ENCODE assay signal across 1 cellular context in genomic region chr3:192819001-192819569, GRCh38.
TF ChIP-seq lines count a peak whose summit lies in the region.

No MANE protein-coding gene starts in this region.

TF ChIP-seq in SK-N-SH, 30 proteins besides CTCF, POLR2A, EP300 and RAD21 (continued from another document):
- TF ChIP-seq, protein P1, sequence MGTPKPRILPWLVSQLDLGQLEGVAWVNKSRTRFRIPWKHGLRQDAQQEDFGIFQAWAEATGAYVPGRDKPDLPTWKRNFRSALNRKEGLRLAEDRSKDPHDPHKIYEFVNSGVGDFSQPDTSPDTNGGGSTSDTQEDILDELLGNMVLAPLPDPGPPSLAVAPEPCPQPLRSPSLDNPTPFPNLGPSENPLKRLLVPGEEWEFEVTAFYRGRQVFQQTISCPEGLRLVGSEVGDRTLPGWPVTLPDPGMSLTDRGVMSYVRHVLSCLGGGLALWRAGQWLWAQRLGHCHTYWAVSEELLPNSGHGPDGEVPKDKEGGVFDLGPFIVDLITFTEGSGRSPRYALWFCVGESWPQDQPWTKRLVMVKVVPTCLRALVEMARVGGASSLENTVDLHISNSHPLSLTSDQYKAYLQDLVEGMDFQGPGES (IDR thresholded peaks at IDR 0.05; ENCODE audit: low read depth, low read length), result no peak
- peak; percentile 84 for TF ChIP-seq FOSL2 (IDR thresholded peaks at IDR 0.05; ENCODE audit: borderline replicate concordance, low read depth)
- no peak for TF ChIP-seq GABPA (IDR thresholded peaks at IDR 0.05; ENCODE audit: low read depth)
- no peak for TF ChIP-seq FOXJ3 (CRISPR knock-in tag; IDR thresholded peaks at IDR 0.05)
- no peak for TF ChIP-seq TAF1 (IDR thresholded peaks at IDR 0.05; ENCODE audit: borderline replicate concordance, low read depth, low read length)
- TF ChIP-seq GATA2 (CRISPR knock-in tag; IDR thresholded peaks at IDR 0.05), result no peak
- no peak; the same call in 1 of the 2 replicates for TF ChIP-seq TEAD4 (IDR thresholded peaks at IDR 0.05; ENCODE audit: borderline replicate concordance, insufficient read depth)
- TF ChIP-seq SMC3 (IDR thresholded peaks at IDR 0.05; ENCODE audit: low read depth, low read length), result no peak
- peak; percentile 71 for TF ChIP-seq TCF12 (IDR thresholded peaks at IDR 0.05)
- TF ChIP-seq JUND (IDR thresholded peaks at IDR 0.05), result peak; percentile 83
- TF ChIP-seq RCOR1 (IDR thresholded peaks at IDR 0.05; ENCODE audit: low read length), result no peak
- TF ChIP-seq FOXM1 (IDR thresholded peaks at IDR 0.05; ENCODE audit: low read depth), result no peak
- TF ChIP-seq, protein P2, sequence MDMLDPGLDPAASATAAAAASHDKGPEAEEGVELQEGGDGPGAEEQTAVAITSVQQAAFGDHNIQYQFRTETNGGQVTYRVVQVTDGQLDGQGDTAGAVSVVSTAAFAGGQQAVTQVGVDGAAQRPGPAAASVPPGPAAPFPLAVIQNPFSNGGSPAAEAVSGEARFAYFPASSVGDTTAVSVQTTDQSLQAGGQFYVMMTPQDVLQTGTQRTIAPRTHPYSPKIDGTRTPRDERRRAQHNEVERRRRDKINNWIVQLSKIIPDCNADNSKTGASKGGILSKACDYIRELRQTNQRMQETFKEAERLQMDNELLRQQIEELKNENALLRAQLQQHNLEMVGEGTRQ (IDR thresholded peaks at IDR 0.05; ENCODE audit: borderline replicate concordance, low read depth, low read length), result no peak
- TF ChIP-seq SIN3A (IDR thresholded peaks at IDR 0.05; ENCODE audit: borderline replicate concordance, low read depth, low read length), result 0 out of 2 replicates have a peak, but pooled peaks have one; percentile 25
- TF ChIP-seq ELF1 (IDR thresholded peaks at IDR 0.05), result no peak
- peak; percentile 44; the same call in 1 of the 2 replicates for TF ChIP-seq MEF2A (IDR thresholded peaks at IDR 0.05; ENCODE audit: borderline replicate concordance, low read depth)
- TF ChIP-seq MXI1 (IDR thresholded peaks at IDR 0.05; ENCODE audit: low read depth, low read length), result no peak
- no peak for TF ChIP-seq YY1 (IDR thresholded peaks at IDR 0.05; ENCODE audit: low read depth)
- peak; percentile 19; the same call in 1 of the 2 replicates for TF ChIP-seq POLR2AphosphoS5 (IDR thresholded peaks at IDR 0.05; ENCODE audit: low read depth, low read length)
- peak; percentile 95 for TF ChIP-seq RXRA (IDR thresholded peaks at IDR 0.05; ENCODE audit: borderline replicate concordance, low read depth)
